In the genomic region with DNA sequence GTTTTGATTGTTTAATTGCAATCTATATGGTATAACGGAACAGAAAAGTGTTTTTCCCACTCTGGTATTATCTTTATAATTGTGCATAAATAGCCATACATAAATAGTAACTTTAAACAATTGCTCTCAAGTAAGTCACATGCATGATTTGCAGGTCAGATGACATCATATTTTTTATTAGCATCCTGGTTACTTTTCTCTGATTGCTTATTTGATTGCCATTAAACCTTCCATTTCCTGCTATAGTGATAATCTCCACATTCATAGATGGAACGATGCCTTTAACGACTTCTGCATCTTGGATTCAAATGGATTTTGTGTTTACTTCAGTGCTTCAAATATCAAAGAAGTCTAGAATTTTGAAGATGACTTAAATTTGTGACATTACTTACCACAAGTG, we compare ENCODE assay signal across 27 cellular contexts. TPM values are rescaled to one million over a fixed set of nuclear protein-coding genes. Genes with fewer than 3 reads are reported as not detected.
DNase-seq lines count a peak whose midpoint lies in the region; ATAC-seq, FAIRE-seq and TF ChIP-seq lines count a peak whose summit lies in the region.
"Had no signal": no experiment of that assay in that cellular context is flagged by ENCODE, and none has a peak within 500 bp of the region (broad histone marks: within the 10 kb centered on the region; RNA-seq: fewer than 3 reads in every experiment).

No MANE protein-coding gene starts in this region.

- H3K4me1 Mint-ChIP-seq in immature natural killer cell: peaks cover 74 to 84% of the 10 kb centered on the region in 2 donors

- TF ChIP-seq CTCF in HEK293 (tag by site-specific recombination; IDR thresholded peaks at IDR 0.05) (no peak), RWPE2 (IDR thresholded peaks at IDR 0.05; ENCODE audit: poor library complexity, severe bottlenecking) (no peak)

- no peak for FAIRE-seq in H54 (lab: Jason Lieb, UNC)

- H3K4me3 ChIP-seq in HEK293 (ENCODE audit: low read depth, low read length) (no peak overlapping the region), RWPE2 (ENCODE audit: severe bottlenecking) (no peak overlapping the region)
- H3K4me3 ChIP-seq: skin epidermis had no signal

- H3K9me3 Mint-ChIP-seq in immature natural killer cell: peaks cover 0 to 1% (median 0%) of the 10 kb centered on the region in 6 donors
- H3K9me3 Mint-ChIP-seq: activated CD4-positive, alpha-beta T cell treated with anti-CD3 and anti-CD28 coated beads, Interleukin-2, amount 10 ng/mL, durations not matched to agents 7 days and 5 days; activated T-helper 2 cell treated with anti-CD3 and anti-CD28 coated beads, Interferon-gamma antibody, Interleukin-2, Interleukin-4, amounts not matched to agents 10 μg/mL and 5 μg/mL and 100 μg/mL, durations not matched to agents 14 hours and 24 hours and 36 hours; brain had no signal

- CTCF ChIA-PET in HEK293 (lab: Yijun Ruan, JAX): interaction anchor here (0.5 kb wide), 1 partner anchor 57 kb away, joined by 3 read pairs; no protein-coding TSS in a partner anchor

- no peaks in the 10 kb centered on the region for H3K9me3 ChIP-seq in HEK293 (ENCODE audit: control insufficient read depth, insufficient read depth, low read depth, low read length)
- no peaks in the 10 kb centered on the region for H3K9me3 ChIP-seq in RWPE2 (ENCODE audit: severe bottlenecking)
- H3K9me3 ChIP-seq: SK-N-SH had no signal

- H3K27ac Mint-ChIP-seq in immature natural killer cell: peak overlapping the region; percentile 89 to 99 (median 96)
- H3K27ac Mint-ChIP-seq: activated CD4-positive, alpha-beta T cell treated with anti-CD3 and anti-CD28 coated beads, Interleukin-2, amount 10 ng/mL, durations not matched to agents 7 days and 5 days; activated T-helper 2 cell treated with anti-CD3 and anti-CD28 coated beads, Interferon-gamma antibody, Interleukin-2, Interleukin-4, amounts not matched to agents 10 μg/mL and 5 μg/mL and 100 μg/mL, durations not matched to agents 14 hours and 24 hours and 36 hours; brain had no signal

- TF ChIP-seq POLR2A in H54 (IDR thresholded peaks at IDR 0.05; ENCODE audit: low read depth, low read length): no peak

- peak overlapping the region; percentile 25 to 82 (median 46) for H3K4me3 Mint-ChIP-seq in immature natural killer cell
- H3K4me3 Mint-ChIP-seq: activated CD4-positive, alpha-beta T cell treated with anti-CD3 and anti-CD28 coated beads, Interleukin-2, amount 10 ng/mL, durations not matched to agents 7 days and 5 days; brain had no signal

- no peaks in the 10 kb centered on the region for H3K36me3 ChIP-seq in HEK293 (ENCODE audit: control insufficient read depth in 2 of 2, insufficient read depth in 1 of 2, low read length in 2 of 2)
- H3K36me3 ChIP-seq in RWPE2 (ENCODE audit: low read depth): no peaks in the 10 kb centered on the region
- H3K36me3 ChIP-seq: WERI-Rb-1 had no signal

- H3K27me3 ChIP-seq in RWPE2 (ENCODE audit: insufficient read depth, poor library complexity, severe bottlenecking): no peaks in the 10 kb centered on the region
- H3K27me3 ChIP-seq: foreskin keratinocyte had no signal

- H3K4me1 ChIP-seq in HEK293 (ENCODE audit: control insufficient read depth, insufficient read depth, low read length) (peaks cover 22% of the 10 kb centered on the region), RWPE2 (ENCODE audit: insufficient read depth, poor library complexity, severe bottlenecking) (peaks cover 36% of the 10 kb centered on the region)

- H3K36me3 Mint-ChIP-seq in immature natural killer cell: peaks cover 6 to 22% (median 17%) of the 10 kb centered on the region in 3 donors
- H3K36me3 Mint-ChIP-seq: brain had no signal

- peak; percentile 50 for DNase-seq in DMS153 (lab: John Stamatoyannopoulos, UW)
- no peak for DNase-seq in DMS153 treated with DMSO at 0.1 percent for 48 hours (lab: John Stamatoyannopoulos, UW; ENCODE audit: unreplicated experiment)
- DNase-seq in RWPE2 (ENCODE audit: low spot score): no peak
- no peak for DNase-seq in immature natural killer cell
- no peak for DNase-seq in NCI-H69 (lab: John Stamatoyannopoulos, UW)
- DNase-seq in H54 (ENCODE audit: insufficient read length, low spot score): no peak
- DNase-seq: 8988T; activated CD4-positive, alpha-beta T cell treated with anti-CD3 and anti-CD28 coated beads, Interleukin-2, amount 10 ng/mL, durations not matched to agents 7 days and 5 days; activated CD8-positive, alpha-beta memory T cell treated with anti-CD3 and anti-CD28 coated beads, Interleukin-2, amount 50 U/mL, for 4 hours; AML-193; DND-41; effector CD4-positive, alpha-beta T cell; H7; left colon; mesenchymal stem cell; NCI-H526; occipital lobe; SK-N-SH; substantia nigra; T-helper 2 cell; WERI-Rb-1 had no signal

- H3K27ac ChIP-seq in HEK293 (ENCODE audit: extremely low read depth, low read depth, low read length) (no peak overlapping the region), RWPE2 (ENCODE audit: poor library complexity, severe bottlenecking) (peak overlapping the region; percentile 81)
- H3K27ac ChIP-seq: WERI-Rb-1 had no signal

- ATAC-seq in RWPE2 (ENCODE audit: low read depth) (no peak), GM21447 (IDR thresholded peaks at IDR 0.05; ENCODE audit: unreplicated experiment) (no peak)
- ATAC-seq: left colon had no signal

- peaks cover 6 to 20% (median 6%) of the 10 kb centered on the region in 3 donors for H3K27me3 Mint-ChIP-seq in immature natural killer cell (ENCODE audit: low read depth in 3 of 3)

- POLR2A ChIA-PET in HEK293 (lab: Yijun Ruan, JAX): interaction anchor here (1.0 to 1.3 kb wide), 2 partner anchors 28 to 180 kb away, joined by 3 to 12 read pairs; partner anchors contain the start of gene GABARAPL1

TF ChIP-seq in HEK293, 187 proteins besides CTCF, POLR2A, EP300 and RAD21 (continues in another document):
- TF ChIP-seq, protein P1, sequence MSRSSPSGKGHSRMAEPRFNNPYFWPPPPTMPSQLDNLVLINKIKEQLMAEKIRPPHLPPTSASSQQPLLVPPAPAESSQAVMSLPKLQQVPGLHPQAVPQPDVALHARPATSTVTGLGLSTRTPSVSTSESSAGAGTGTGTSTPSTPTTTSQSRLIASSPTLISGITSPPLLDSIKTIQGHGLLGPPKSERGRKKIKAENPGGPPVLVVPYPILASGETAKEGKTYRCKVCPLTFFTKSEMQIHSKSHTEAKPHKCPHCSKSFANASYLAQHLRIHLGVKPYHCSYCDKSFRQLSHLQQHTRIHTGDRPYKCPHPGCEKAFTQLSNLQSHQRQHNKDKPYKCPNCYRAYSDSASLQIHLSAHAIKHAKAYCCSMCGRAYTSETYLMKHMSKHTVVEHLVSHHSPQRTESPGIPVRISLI (tag by site-specific recombination; IDR thresholded peaks at IDR 0.05): peak; percentile 44; the same call in 1 of the 2 replicates
- no peak for TF ChIP-seq TRIM28 (IDR thresholded peaks at IDR 0.05; ENCODE audit: borderline replicate concordance, low read length)
- TF ChIP-seq WT1 (tag by site-specific recombination; IDR thresholded peaks at IDR 0.05): peak; percentile 23; the same call in 1 of the 2 replicates
- TF ChIP-seq, protein P2, sequence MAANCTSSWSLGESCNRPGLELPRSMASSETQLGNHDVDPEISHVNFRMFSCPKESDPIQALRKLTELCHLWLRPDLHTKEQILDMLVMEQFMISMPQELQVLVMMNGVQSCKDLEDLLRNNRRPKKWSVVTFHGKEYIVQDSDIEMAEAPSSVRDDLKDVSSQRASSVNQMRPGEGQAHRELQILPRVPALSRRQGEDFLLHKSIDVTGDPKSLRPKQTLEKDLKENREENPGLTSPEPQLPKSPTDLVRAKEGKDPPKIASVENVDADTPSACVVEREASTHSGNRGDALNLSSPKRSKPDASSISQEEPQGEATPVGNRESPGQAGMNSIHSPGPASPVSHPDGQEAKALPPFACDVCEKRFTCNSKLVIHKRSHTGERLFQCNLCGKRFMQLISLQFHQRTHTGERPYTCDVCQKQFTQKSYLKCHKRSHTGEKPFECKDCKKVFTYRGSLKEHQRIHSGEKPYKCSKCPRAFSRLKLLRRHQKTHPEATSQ (tag by site-specific recombination; IDR thresholded peaks at IDR 0.05): no peak
- no peak for TF ChIP-seq ZNF10 (tag by site-specific recombination; IDR thresholded peaks at IDR 0.05)
- peak; percentile 56; the same call in 1 of the 2 replicates for TF ChIP-seq ZNF843 (tag by site-specific recombination; IDR thresholded peaks at IDR 0.05)
- TF ChIP-seq FEZF1 (tag by site-specific recombination; IDR thresholded peaks at IDR 0.05): peak; percentile 75
- TF ChIP-seq KLF7 (tag by site-specific recombination; IDR thresholded peaks at IDR 0.05; ENCODE audit: borderline replicate concordance): no peak
- 0 out of 2 replicates have a peak, but pooled peaks have one; percentile 55 for TF ChIP-seq SP7 (tag by site-specific recombination; IDR thresholded peaks at IDR 0.05)
- TF ChIP-seq ZNF785 (tag by site-specific recombination; IDR thresholded peaks at IDR 0.05): no peak
- TF ChIP-seq ZSCAN30 (tag by site-specific recombination; IDR thresholded peaks at IDR 0.05): no peak
- TF ChIP-seq ZSCAN16 (tag by site-specific recombination; IDR thresholded peaks at IDR 0.05): no peak
- TF ChIP-seq ZNF544 (tag by site-specific recombination; IDR thresholded peaks at IDR 0.05): no peak
- TF ChIP-seq ZBTB17 (tag by site-specific recombination; IDR thresholded peaks at IDR 0.05): peak; percentile 66
- no peak for TF ChIP-seq ZNF155 (tag by site-specific recombination; IDR thresholded peaks at IDR 0.05)

RNA-seq across cellular contexts. Expression of gene KLRK1, which starts 3.5 kb away (rescaled TPM):
- 100 to 1,000 TPM; 623 to 949 (median 731) TPM for polyA plus RNA-seq in immature natural killer cell
- polyA plus RNA-seq: foreskin keratinocyte, SK-N-SH had no signal

RNA-seq across cellular contexts. Expression of gene KLRC4, which starts 16.3 kb away (rescaled TPM):
- polyA plus RNA-seq in immature natural killer cell: 10 to 100 TPM; 14.3 to 28.5 (median 15.0) TPM
- polyA plus RNA-seq: foreskin keratinocyte, SK-N-SH had no signal

RNA-seq across cellular contexts. Expression of gene KLRC3, which starts 27.1 kb away (rescaled TPM):
- 10 to 100 TPM; 27.6 to 59.0 (median 28.4) TPM for polyA plus RNA-seq in immature natural killer cell
- polyA plus RNA-seq: foreskin keratinocyte, SK-N-SH had no signal

RNA-seq across cellular contexts. Expression of gene KLRC2, which starts 42.5 kb away (rescaled TPM):
- polyA plus RNA-seq in immature natural killer cell: 100 to 1,000 TPM in 1 of 3 donors, 10 to 100 TPM in 2; 34.5 to 112 (median 38.2) TPM
- polyA plus RNA-seq: foreskin keratinocyte, SK-N-SH had no signal

RNA-seq across cellular contexts. Expression of gene KLRC1, which starts 59.9 kb away (rescaled TPM):
- polyA plus RNA-seq in immature natural killer cell: 100 to 1,000 TPM; 200 to 440 (median 285) TPM
- polyA plus RNA-seq: foreskin keratinocyte, SK-N-SH had no signal
